Comparison of ENCODE assay signal across 8 cellular contexts in the genomic region with DNA sequence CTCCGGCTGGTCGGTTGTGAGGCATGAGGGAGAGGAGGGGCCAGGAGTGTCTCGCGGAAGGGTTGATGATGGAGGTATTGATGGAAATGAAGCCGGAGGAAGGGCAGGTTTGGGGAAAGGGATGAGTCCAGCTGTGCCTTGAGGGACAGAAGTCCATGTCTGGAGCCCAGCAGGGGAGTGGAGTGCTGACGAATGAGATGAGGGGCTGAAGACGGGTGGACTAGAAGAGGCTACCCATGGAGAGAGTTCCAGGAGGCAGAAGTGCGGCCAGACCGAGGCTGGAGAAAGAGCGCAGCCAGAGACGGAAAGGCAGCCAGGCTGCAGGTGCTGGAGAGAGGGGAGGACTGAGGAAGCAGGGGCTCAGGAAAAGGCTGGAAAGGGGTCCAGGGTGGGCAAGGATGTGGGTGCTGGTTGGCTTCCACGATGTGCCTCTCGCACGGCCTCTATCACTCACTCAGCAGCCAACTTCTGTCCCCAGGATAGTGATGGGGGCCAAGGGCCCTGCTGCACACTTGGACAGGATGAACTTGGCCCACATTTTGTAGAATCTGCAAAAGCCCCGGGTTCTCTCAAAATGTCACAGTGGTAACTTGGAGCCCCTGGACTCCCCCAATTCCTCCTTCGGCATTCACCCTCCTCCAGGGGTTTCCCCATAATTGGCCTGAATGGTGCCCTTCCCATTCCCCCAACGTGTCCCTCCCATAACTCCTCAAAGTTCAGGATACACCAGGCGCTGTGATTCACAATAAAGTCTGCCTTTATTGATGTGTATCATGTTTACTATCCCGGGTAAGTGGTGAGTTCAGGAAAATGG. TPM values are rescaled to one million over a fixed set of nuclear protein-coding genes. Genes with fewer than 3 reads are reported as not detected.
DNase-seq lines count a peak whose midpoint lies in the region; ATAC-seq and TF ChIP-seq lines count a peak whose summit lies in the region.

No MANE protein-coding gene starts in this region.

- WGBS in heart right ventricle, 2 donors = 44 to 50% methylated on average over 19 of the region's 19 CpGs

- H3K27me3 ChIP-seq in H7 (ENCODE audit: control insufficient read depth, insufficient read depth, low read length) = no peaks in the 10 kb centered on the region
- no peaks in the 10 kb centered on the region for H3K27me3 ChIP-seq in heart right ventricle
- peaks cover 3 to 7% (median 3%) of the 10 kb centered on the region in 3 donors for H3K27me3 ChIP-seq in skeletal muscle tissue (ENCODE audit: control insufficient read depth in 3 of 3, insufficient read depth in 3 of 3, low read length in 3 of 3)

- peaks cover 19% of the 10 kb centered on the region for H3K4me1 Mint-ChIP-seq in T-helper 17 cell

- intact Hi-C loops in heart right ventricle (cut with DNase I) = no loop called here

- H3K4me1 ChIP-seq in heart right ventricle (peaks cover 7 to 28% (median 18%) of the 10 kb centered on the region in 9 donors), skeletal muscle tissue (ENCODE audit: control insufficient read depth in 3 of 3, insufficient read depth in 3 of 3, low read length in 3 of 3) (peaks cover 15 to 18% (median 18%) of the 10 kb centered on the region in 3 donors)

- peak overlapping the region; percentile 92 for H3K4me3 ChIP-seq in H7 (ENCODE audit: insufficient read depth, low read depth, low read length)
- H3K4me3 ChIP-seq in heart right ventricle = peak overlapping the region; percentile 83 to 96 (median 92)
- H3K4me3 ChIP-seq in skeletal muscle tissue (ENCODE audit: low read length in 3 of 3) = peak overlapping the region; percentile 64 to 93 (median 86)

- no peaks in the 10 kb centered on the region for H3K9me3 ChIP-seq in T-helper 17 cell (ENCODE audit: control insufficient read depth, low read length, poor library complexity, severe bottlenecking)
- H3K9me3 ChIP-seq in heart right ventricle = no peaks in the 10 kb centered on the region
- H3K9me3 ChIP-seq in skeletal muscle tissue (ENCODE audit: control insufficient read depth in 3 of 3, low read length in 3 of 3) = no peaks in the 10 kb centered on the region

- ATAC-seq in T-helper 17 cell = no peak
- ATAC-seq in heart right ventricle = peak in 2 of 8 donors; percentile 14 to 18
- ATAC-seq in GM21423 (IDR thresholded peaks at IDR 0.05; ENCODE audit: unreplicated experiment) = no peak
- ATAC-seq in GM18520 (IDR thresholded peaks at IDR 0.05; ENCODE audit: unreplicated experiment) = no peak

- DNase-seq in H7 = peak; percentile 66
- no peak for DNase-seq in T-helper 17 cell
- no peak for DNase-seq in heart right ventricle
- DNase-seq in activated CD4-positive, alpha-beta T cell treated with anti-CD3 and anti-CD28 coated beads for 48 hours = no peak
- no peak for DNase-seq in DMS153 treated with DMSO at 0.1 percent for 48 hours (lab: John Stamatoyannopoulos, UW; ENCODE audit: unreplicated experiment)

- H3K36me3 ChIP-seq in H7 (replicated peaks; ENCODE audit: control insufficient read depth, insufficient read depth, low read length) = peaks cover 16% of the 10 kb centered on the region
- peaks cover 0 to 27% (median 0%) of the 10 kb centered on the region in 9 donors for H3K36me3 ChIP-seq in heart right ventricle
- H3K36me3 ChIP-seq in skeletal muscle tissue (ENCODE audit: control insufficient read depth in 3 of 3, insufficient read depth in 3 of 3, low read length in 3 of 3) = peaks cover 6 to 9% (median 8%) of the 10 kb centered on the region in 3 donors

- peaks cover 2% of the 10 kb centered on the region for H3K36me3 Mint-ChIP-seq in T-helper 17 cell (ENCODE audit: low read depth)

- TF ChIP-seq CTCF in heart right ventricle (IDR thresholded peaks at IDR 0.05) = no peak

- H3K27me3 Mint-ChIP-seq in T-helper 17 cell = no peaks in the 10 kb centered on the region

- H3K27ac ChIP-seq in heart right ventricle (peak overlapping the region in 9 of 10 donors; percentile 67 to 89 (median 82)), skeletal muscle tissue (ENCODE audit: low read depth, low read length) (peak overlapping the region; percentile 62)

- peak overlapping the region; percentile 83 to 89 (median 89) for H3K9ac ChIP-seq in skeletal muscle tissue (ENCODE audit: low read depth in 1 of 3, low read length in 3 of 3)

- peak overlapping the region; percentile 97 for H3K27ac Mint-ChIP-seq in T-helper 17 cell

- peak overlapping the region; percentile 99 for H3K4me3 Mint-ChIP-seq in T-helper 17 cell

RNA-seq across cellular contexts. Expression of gene EIF6, which starts 0.6 kb away (rescaled TPM):
- 212 and 246 TPM in 2 replicates for total RNA-seq in H7 (2014; rRNA removed; shearing (Covaris generic))
- total RNA-seq in T-helper 17 cell (10 to 100 TPM; 39.4 to 43.6 TPM), heart right ventricle (10 to 100 TPM; 28.2 to 57.5 (median 39.0) TPM), skeletal muscle tissue (74.1 TPM)
- 100 to 1,000 TPM in 1 of 2 donors, 10 to 100 TPM in 1; 33.4 to 155 TPM for polyA plus RNA-seq in heart right ventricle

RNA-seq across cellular contexts. Expression of gene FAM83C, which starts 7.0 kb away (rescaled TPM):
- total RNA-seq in H7 (2014; rRNA removed; shearing (Covaris generic)) = not detected in 2 replicates
- total RNA-seq in T-helper 17 cell = not detected
- total RNA-seq in heart right ventricle = not detected
- under 1 TPM in 1 of 2 donors, not detected in 1; 0.03 TPM for polyA plus RNA-seq in heart right ventricle
- not detected for total RNA-seq in skeletal muscle tissue

RNA-seq across cellular contexts. Expression of gene MMP24OS, which starts 7.3 kb away (rescaled TPM):
- 7.4 and 16.7 TPM in 2 replicates for total RNA-seq in H7 (2014; rRNA removed; shearing (Covaris generic))
- total RNA-seq in T-helper 17 cell = 10 to 100 TPM; 60.8 to 64.4 TPM
- 10 to 100 TPM; 36.8 to 62.4 (median 46.1) TPM for total RNA-seq in heart right ventricle
- 10 to 100 TPM; 14.4 to 64.1 TPM for polyA plus RNA-seq in heart right ventricle
- total RNA-seq in skeletal muscle tissue = 4.2 TPM

RNA-seq across cellular contexts. Expression of gene MMP24, which starts 58.7 kb away (rescaled TPM):
- 14.8 and 21.1 TPM in 2 replicates for total RNA-seq in H7 (2014; rRNA removed; shearing (Covaris generic))
- under 1 TPM; 0.15 to 0.16 TPM for total RNA-seq in T-helper 17 cell
- 1 to 10 TPM in 1 of 10 donors, under 1 TPM in 8, not detected in 1; 0.09 to 1.2 (median 0.35) TPM for total RNA-seq in heart right ventricle
- polyA plus RNA-seq in heart right ventricle = under 1 TPM; 0.09 to 0.22 TPM
- under 0.01 TPM for total RNA-seq in skeletal muscle tissue
